ENCODE assay signal across 32 cellular contexts in the genomic region with DNA sequence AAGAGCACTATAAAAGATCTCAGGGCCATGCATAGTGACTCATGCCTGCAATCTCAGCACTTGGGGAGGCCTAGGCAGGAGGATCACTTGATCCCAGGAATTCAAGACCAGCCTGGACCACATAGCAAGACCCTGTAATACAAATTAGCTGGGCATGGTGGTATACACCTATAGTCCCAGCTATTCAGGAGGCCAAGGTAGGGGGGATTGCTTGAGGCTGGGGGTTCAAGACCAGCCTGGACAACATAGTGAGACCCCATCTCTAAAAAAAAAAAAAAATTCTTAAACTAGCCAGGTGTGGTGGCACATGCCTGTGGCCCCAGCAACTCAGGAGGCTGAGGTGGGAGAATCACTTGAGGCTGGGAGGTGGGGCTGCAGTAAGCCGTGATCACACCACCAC.
"Had no signal": no experiment of that assay in that cellular context is flagged by ENCODE, and none has a peak within 500 bp of the region (broad histone marks: within the 10 kb centered on the region; RNA-seq: fewer than 3 reads in every experiment).

No MANE protein-coding gene starts in this region.

- H3K9me3 ChIP-seq: adrenal gland, body of pancreas, breast epithelium had no signal

- H3K27me3 ChIP-seq: adrenal gland, body of pancreas, brain microvascular endothelial cell, breast epithelium had no signal

- H3K27ac ChIP-seq: adrenal gland, body of pancreas, brain microvascular endothelial cell, breast epithelium had no signal

- H3K4me1 ChIP-seq: body of pancreas, breast epithelium had no signal

- H3K4me3 ChIP-seq: adrenal gland, body of pancreas, breast epithelium had no signal

- H3K36me3 ChIP-seq: adrenal gland, brain microvascular endothelial cell, breast epithelium had no signal

- FAIRE-seq: astrocyte, TTC549 had no signal

- DNase-seq: activated B cell treated with CpG ODN at 0.5 μM for 24 hours; activated CD4-positive, alpha-beta memory T cell treated with anti-CD3 and anti-CD28 coated beads for 36 hours; activated CD4-positive, alpha-beta T cell treated with anti-CD3 and anti-CD28 coated beads for 4 hours; activated CD4-positive, alpha-beta T cell treated with anti-CD3 and anti-CD28 coated beads, Interleukin-2, amount 10 ng/mL, durations not matched to agents 24 days and 14 days; activated CD4-positive, alpha-beta T cell treated with anti-CD3 and anti-CD28 coated beads, Interleukin-2, amount 50 U/mL, for 1 hour; activated CD4-positive, alpha-beta T cell treated with anti-CD3 and anti-CD28 coated beads, Interleukin-2, amount 50 U/mL, for 4 hours; activated CD4-positive, CD25-positive, alpha-beta regulatory T cell treated with anti-CD3 and anti-CD28 coated beads, Interleukin-2, amount 50 U/mL, for 72 hours; activated CD8-positive, alpha-beta memory T cell treated with anti-CD3 and anti-CD28 coated beads, Interleukin-2, amount 50 U/mL, for 4 hours; activated CD8-positive, alpha-beta T cell treated with anti-CD3 and anti-CD28 coated beads for 36 hours; activated effector memory CD4-positive, alpha-beta T cell treated with anti-CD3 and anti-CD28 coated beads, Interleukin-2, amount 50 U/mL, for 16 hours; activated gamma-delta T cell treated with Interleukin-2 at 50 U/mL for 16 hours; activated naive CD4-positive, alpha-beta T cell; activated naive CD4-positive, alpha-beta T cell treated with anti-CD3 and anti-CD28 coated beads for 36 hours; activated naive CD4-positive, alpha-beta T cell treated with anti-CD3 and anti-CD28 coated beads, Interleukin-2, amount 50 U/mL, for 16 hours; activated naive CD8-positive, alpha-beta T cell treated with anti-CD3 and anti-CD28 coated beads for 36 hours; activated T-cell treated with anti-CD3 and anti-CD28 coated beads for 4 hours; activated T-cell treated with anti-CD3 and anti-CD28 coated beads, Interleukin-2, amount 50 U/mL, for 1 hour; activated T-cell treated with anti-CD3 and anti-CD28 coated beads, Interleukin-2, amount 50 U/mL, for 4 hours; activated T-cell treated with anti-CD3 and anti-CD28 coated beads, Interleukin-2, amount 50 U/mL, for 72 hours; adrenal gland; amniotic stem cell; aorta; body of pancreas; brain microvascular endothelial cell; central memory CD4-positive, alpha-beta T cell; T-helper 2 cell; T-helper 9 cell had no signal

- ATAC-seq: activated CD8-positive, alpha-beta T cell treated with anti-CD3 and anti-CD28 coated beads for 36 hours; activated naive CD4-positive, alpha-beta T cell treated with anti-CD3 and anti-CD28 coated beads, Interleukin-2, amount 50 U/mL, for 72 hours; activated T-cell treated with anti-CD3 and anti-CD28 coated beads, Interleukin-2, amount 50 U/mL, for 4 hours; activated T-cell treated with anti-CD3 and anti-CD28 coated beads, Interleukin-2, amount 50 U/mL, for 72 hours; activated T-helper 17 cell treated with anti-CD3 and anti-CD28 coated beads, Interleukin-2, amount 50 U/mL, for 72 hours; body of pancreas had no signal
